Comparison of ENCODE assay signal across 8 cellular contexts in the genomic region with DNA sequence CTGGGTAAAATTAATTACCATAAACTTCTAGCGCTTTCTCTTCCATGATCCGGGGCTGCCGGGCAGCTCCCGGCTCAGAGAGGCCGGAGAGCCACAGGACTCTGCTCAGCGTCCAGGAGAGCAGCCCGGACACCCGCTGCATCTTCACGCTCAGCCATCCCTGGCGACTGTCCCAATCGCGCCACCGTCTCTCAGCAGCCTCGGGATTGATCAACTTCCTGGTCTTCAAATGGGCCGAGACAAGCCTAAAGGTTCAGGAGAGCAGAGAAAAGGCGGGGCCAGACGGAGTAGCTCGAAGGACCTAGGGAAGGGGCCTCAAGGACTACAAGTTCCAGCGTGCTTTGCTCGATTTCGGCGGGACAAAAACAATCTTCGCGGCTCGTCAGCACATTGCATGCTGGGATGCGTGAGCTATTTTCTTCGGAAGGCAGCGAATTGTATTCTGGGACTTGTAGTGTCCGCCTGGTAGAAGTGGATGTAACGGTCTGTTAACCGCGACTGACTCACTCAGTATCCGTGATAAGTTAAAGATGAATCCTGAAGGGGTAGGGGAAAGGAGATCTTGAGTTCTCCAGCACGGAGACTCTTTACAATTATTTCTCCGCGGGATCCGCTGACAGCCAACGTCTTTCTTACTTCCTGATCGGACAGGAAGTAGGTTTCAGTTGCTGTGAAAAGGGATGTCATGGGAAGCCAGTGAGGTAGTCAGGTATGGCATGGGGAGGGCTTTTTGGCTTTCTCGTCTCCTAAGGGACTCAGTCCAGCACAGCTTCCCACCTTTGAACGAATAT. TPM values are rescaled to one million over a fixed set of nuclear protein-coding genes. Genes with fewer than 3 reads are reported as not detected.
DNase-seq lines count a peak whose midpoint lies in the region; ATAC-seq and TF ChIP-seq lines count a peak whose summit lies in the region.

A gene with protein sequence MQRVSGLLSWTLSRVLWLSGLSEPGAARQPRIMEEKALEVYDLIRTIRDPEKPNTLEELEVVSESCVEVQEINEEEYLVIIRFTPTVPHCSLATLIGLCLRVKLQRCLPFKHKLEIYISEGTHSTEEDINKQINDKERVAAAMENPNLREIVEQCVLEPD (minus strand): TSS at position 212 of the 791 bp plus-strand sequence. CDS start 70 bp downstream, at position 142.

- H3K27ac ChIP-seq in RWPE1, result peak within 1 kb of the TSS; percentile 89

- H3K27me3 Mint-ChIP-seq in activated T-helper 17 cell treated with anti-CD3 and anti-CD28 coated beads, Interleukin-2, amount 50 U/mL, for 72 hours, result no peaks in the 10 kb centered on the region
- H3K27me3 Mint-ChIP-seq in naive thymus-derived CD8-positive, alpha-beta T cell, result no peaks in the 10 kb centered on the region

- H3K9me3 Mint-ChIP-seq in activated T-helper 17 cell treated with anti-CD3 and anti-CD28 coated beads, Interleukin-2, amount 50 U/mL, for 72 hours, result no peaks in the 10 kb centered on the region
- no peaks in the 10 kb centered on the region for H3K9me3 Mint-ChIP-seq in naive thymus-derived CD8-positive, alpha-beta T cell

- H3K4me3 Mint-ChIP-seq in activated T-helper 17 cell treated with anti-CD3 and anti-CD28 coated beads, Interleukin-2, amount 50 U/mL, for 72 hours, result peak within 1 kb of the TSS; percentile 97
- H3K4me3 Mint-ChIP-seq in naive thymus-derived CD8-positive, alpha-beta T cell, result peak within 1 kb of the TSS; percentile 93 to 100 (median 97)

- POLR2A ChIA-PET in RWPE1 (lab: Yijun Ruan, JAX; ENCODE audit: low non-redundant PET), result no interaction called here
- POLR2A ChIA-PET in naive thymus-derived CD8-positive, alpha-beta T cell (lab: Charles Lee), result interaction anchor here (0.6 to 3.6 kb wide), 17 partner anchors 9 to 902 kb away, joined by 3 to 27 read pairs (median 4); partner anchors contain the start of genes PPIB, TRIP4 and USP3

- H3K4me1 Mint-ChIP-seq in activated T-helper 17 cell treated with anti-CD3 and anti-CD28 coated beads, Interleukin-2, amount 50 U/mL, for 72 hours, result peaks cover 38% of the 10 kb centered on the region
- peaks cover 42 to 89% (median 80%) of the 10 kb centered on the region in 4 donors for H3K4me1 Mint-ChIP-seq in naive thymus-derived CD8-positive, alpha-beta T cell

- peaks cover 45% of the 10 kb centered on the region for H3K36me3 Mint-ChIP-seq in activated T-helper 17 cell treated with anti-CD3 and anti-CD28 coated beads, Interleukin-2, amount 50 U/mL, for 72 hours (ENCODE audit: low read depth)
- H3K36me3 Mint-ChIP-seq in naive thymus-derived CD8-positive, alpha-beta T cell, result peaks cover 3 to 19% (median 4%) of the 10 kb centered on the region in 3 donors

- H3K4me3 ChIP-seq in LNCaP clone FGC (ENCODE audit: low read depth, low read length), result peak within 1 kb of the TSS; percentile 79
- peak within 1 kb of the TSS; percentile 79 for H3K4me3 ChIP-seq in fibroblast of mammary gland (ENCODE audit: control insufficient read depth, low read depth, low read length)

- no peak for TF ChIP-seq CTCF in LNCaP clone FGC (IDR thresholded peaks at IDR 0.05; ENCODE audit: control insufficient read depth, extremely low read depth, insufficient read depth)
- TF ChIP-seq CTCF in RWPE1 (conservative IDR thresholded peaks at IDR 0.05; ENCODE audit: low read depth), result no peak
- no peak for TF ChIP-seq CTCF in fibroblast of mammary gland (conservative IDR thresholded peaks at IDR 0.05; ENCODE audit: control insufficient read depth, insufficient read depth, low read depth, low read length)

- CTCF ChIA-PET in RWPE1 (lab: Yijun Ruan, JAX), result interaction anchor here (0.6 to 0.7 kb wide), 3 partner anchors 85 to 1060 kb away, joined by 3 to 4 read pairs (median 4); no protein-coding TSS in a partner anchor

- H3K27ac Mint-ChIP-seq in activated T-helper 17 cell treated with anti-CD3 and anti-CD28 coated beads, Interleukin-2, amount 50 U/mL, for 72 hours, result peak within 1 kb of the TSS; percentile 99
- H3K27ac Mint-ChIP-seq in naive thymus-derived CD8-positive, alpha-beta T cell, result peak within 1 kb of the TSS; percentile 94 to 100 (median 100)

- DNase-seq in EH (ENCODE audit: low read depth) (peak; percentile 99), GOT3 (lab: John Stamatoyannopoulos, UW) (peak; percentile 78), LNCaP clone FGC (ENCODE audit: low read depth) (peak; percentile 99), RWPE1 (ENCODE audit: low spot score) (peak; percentile 94), fibroblast of mammary gland (ENCODE audit: low read depth) (peak; percentile 99)
- peak; percentile 69 to 95 (median 88) for DNase-seq in naive thymus-derived CD8-positive, alpha-beta T cell
- DNase-seq in stimulated activated naive CD4-positive, alpha-beta T cell (lab: John Stamatoyannopoulos, UW), result peak; percentile 77 to 91 (median 87)

- ATAC-seq in activated T-helper 17 cell treated with anti-CD3 and anti-CD28 coated beads, Interleukin-2, amount 50 U/mL, for 72 hours (replicated peaks), result peak; percentile 86
- peak; percentile 69 to 72 for ATAC-seq in naive thymus-derived CD8-positive, alpha-beta T cell

RNA-seq across cellular contexts. Expression of the gene that starts here (rescaled TPM):
- 10 to 100 TPM; 71.7 to 99.1 TPM for total RNA-seq in activated T-helper 17 cell treated with anti-CD3 and anti-CD28 coated beads, Interleukin-2, amount 50 U/mL, for 72 hours
- 10 to 100 TPM; 27.5 to 31.8 TPM for total RNA-seq in naive thymus-derived CD8-positive, alpha-beta T cell
- polyA plus RNA-seq in naive thymus-derived CD8-positive, alpha-beta T cell, result 10 to 100 TPM; 54.8 to 84.8 (median 64.9) TPM

Comparison
In these comparisons a context has a peak if more than half of its experiments do, and no peak if none do; other contexts are left out.
1. Peak in every context shown above with its lines: DNase-seq, ATAC-seq, H3K4me3 ChIP-seq and H3K27ac ChIP-seq.